In genomic region chr1:228334226-228334935, GRCh38 we compare ENCODE assay signal across 26 cellular contexts.
DNase-seq lines count a peak whose midpoint lies in the region; ATAC-seq, FAIRE-seq and TF ChIP-seq lines count a peak whose summit lies in the region.
"Had no signal": no experiment of that assay in that cellular context is flagged by ENCODE, and none has a peak within 500 bp of the region (broad histone marks: within the 10 kb centered on the region; RNA-seq: fewer than 3 reads in every experiment).

No MANE protein-coding gene starts in this region.

- H3K27me3 ChIP-seq in right lobe of liver (no peaks in the 10 kb centered on the region), HepG2 (ENCODE audit: control insufficient read depth in 1 of 2, insufficient read depth in 2 of 2, low read length in 2 of 2) (peaks cover 6 to 7% of the 10 kb centered on the region in 2 experiments; a peak in 3 of 5 replicates), neural progenitor cell (no peaks in the 10 kb centered on the region)
- H3K27me3 ChIP-seq: gastroesophageal sphincter, neutrophil, spleen had no signal

- H3K79me2 ChIP-seq in HepG2 (ENCODE audit: insufficient read depth, low read length) (no peaks in the 10 kb centered on the region), neural progenitor cell (ENCODE audit: low read depth) (no peaks in the 10 kb centered on the region)

- in situ Hi-C loops in HepG2 (cut with HindIII; ENCODE audit: extremely low pct_ligation_motif_present, low pct_unique_long_range_greater_than_20kb) = no loop called here

- no peak overlapping the region for H3K27ac ChIP-seq in right lobe of liver
- H3K27ac ChIP-seq in HepG2 (ENCODE audit: extremely low read length, insufficient read depth, low read length) = no peak overlapping the region
- H3K27ac ChIP-seq in neural progenitor cell = no peak overlapping the region
- H3K27ac ChIP-seq: gastroesophageal sphincter, neutrophil, SK-N-MC, spleen had no signal

- TF ChIP-seq RAD21 in HepG2 (CRISPR knock-in tag; IDR thresholded peaks at IDR 0.05) = no peak

- peaks cover 2% of the 10 kb centered on the region for H3K27me3 Mint-ChIP-seq in neural progenitor cell (ENCODE audit: insufficient read depth, low read depth)
- H3K27me3 Mint-ChIP-seq: activated CD4-positive, alpha-beta T cell treated with anti-CD3 and anti-CD28 coated beads, Interleukin-2, amount 10 ng/mL, durations not matched to agents 24 days and 14 days; CD4-positive, alpha-beta T cell had no signal

- no peak for ATAC-seq in right lobe of liver
- no peak; the same call in 2 of the 3 replicates for ATAC-seq in HepG2
- ATAC-seq in left ventricle myocardium superior = no peak
- ATAC-seq in HG02852 (IDR thresholded peaks at IDR 0.05; ENCODE audit: unreplicated experiment) = no peak
- ATAC-seq in GM21390 (IDR thresholded peaks at IDR 0.05; ENCODE audit: unreplicated experiment) = no peak
- ATAC-seq: gastroesophageal sphincter; stimulated activated effector memory CD8-positive, alpha-beta T cell treated with anti-CD3 and anti-CD28 coated beads, Interleukin-12 subunit alpha, Interleukin-12 subunit beta, amount 100 ng/mL, for 72 hours had no signal

- H3K9me3 ChIP-seq in right lobe of liver (no peaks in the 10 kb centered on the region), HepG2 (ENCODE audit: low read length) (no peaks in the 10 kb centered on the region), neural progenitor cell (ENCODE audit: low read depth) (no peaks in the 10 kb centered on the region)
- H3K9me3 ChIP-seq: gastroesophageal sphincter, neutrophil, spleen had no signal

- H4K20me1 ChIP-seq in HepG2 (ENCODE audit: insufficient read depth, low read length) (no peaks in the 10 kb centered on the region), neural progenitor cell (ENCODE audit: low read depth) (no peaks in the 10 kb centered on the region)

- TF ChIP-seq CTCF in right lobe of liver (IDR thresholded peaks at IDR 0.05) (no peak), HepG2 (CRISPR knock-in tag; IDR thresholded peaks at IDR 0.05) (no peak), neural progenitor cell (IDR thresholded peaks at IDR 0.05) (no peak)

- no peak overlapping the region for H3K4me3 ChIP-seq in right lobe of liver
- H3K4me3 ChIP-seq in HepG2 (replicated peaks in 1 of 3; ENCODE audit: insufficient read depth in 1 of 3, low read depth in 2 of 3, low read length in 3 of 3) = no peak overlapping the region
- no peak overlapping the region for H3K4me3 ChIP-seq in neural progenitor cell
- H3K4me3 ChIP-seq: gastroesophageal sphincter, SK-N-MC, spleen had no signal

- H3F3A ChIP-seq in neural progenitor cell (ENCODE audit: low read depth) = no peaks in the 10 kb centered on the region

- H3K36me3 ChIP-seq in right lobe of liver (no peaks in the 10 kb centered on the region), HepG2 (replicated peaks in 1 of 2; ENCODE audit: control insufficient read depth in 1 of 2, insufficient read depth in 2 of 2, low read length in 2 of 2) (no peaks in the 10 kb centered on the region), neural progenitor cell (no peaks in the 10 kb centered on the region)
- H3K36me3 ChIP-seq: neutrophil had no signal

- H2AFZ ChIP-seq in HepG2 (ENCODE audit: low read length) (no peak overlapping the region), neural progenitor cell (replicated peaks) (no peak overlapping the region)

- intact Hi-C loops in right lobe of liver (cut with DNase I) = no loop called here
- intact Hi-C loops in HepG2 (cut with micrococcal nuclease; ENCODE audit: unreplicated experiment) = no loop called here
- intact Hi-C loops in left ventricle myocardium superior (cut with micrococcal nuclease) = no loop called here
- intact Hi-C loops in posterior vena cava (cut with DNase I) = no loop called here

- DNase-seq in right lobe of liver (peak in 2 of 3 donors; percentile 36 to 50), HepG2 (ENCODE audit: low spot score) (no peak), left ventricle myocardium superior (peak; percentile 23), posterior vena cava (ENCODE audit: low spot score) (peak; percentile 70), neural progenitor cell (ENCODE audit: low spot score) (no peak)
- DNase-seq: activated CD4-positive, alpha-beta T cell treated with anti-CD3 and anti-CD28 coated beads, Interleukin-2, amount 10 ng/mL, durations not matched to agents 24 days and 14 days; activated gamma-delta T cell treated with Interleukin-2 at 50 U/mL for 16 hours; amniotic stem cell; cortex of kidney; DMS 273 treated with DMSO at 0.1 percent for 48 hours; mammary epithelial cell; NCI-H1105 treated with DMSO at 0.1 percent for 48 hours; NCI-H2029 treated with DMSO at 0.1 percent for 48 hours; NCI-H226; NCI-H748 treated with DMSO at 0.1 percent for 48 hours; stimulated activated CD4-positive, alpha-beta T cell treated with anti-CD3 and anti-CD28 coated beads, Interleukin-2, amount 100 ng/mL, for 48 hours had no signal

- H3K4me2 ChIP-seq in HepG2 (ENCODE audit: low read depth, low read length) (no peak overlapping the region), neural progenitor cell (no peak overlapping the region)

- no peak for FAIRE-seq in HepG2 (lab: Jason Lieb, UNC)
- FAIRE-seq: islet of Langerhans had no signal

- H3K9me3 Mint-ChIP-seq in neural progenitor cell = no peaks in the 10 kb centered on the region
- H3K9me3 Mint-ChIP-seq: activated CD4-positive, alpha-beta T cell treated with anti-CD3 and anti-CD28 coated beads, Interleukin-2, amount 10 ng/mL, durations not matched to agents 24 days and 14 days; CD4-positive, alpha-beta T cell; stimulated activated effector memory CD8-positive, alpha-beta T cell treated with anti-CD3 and anti-CD28 coated beads, Interleukin-12 subunit alpha, Interleukin-12 subunit beta, amount 100 ng/mL, for 72 hours; T-helper 1 cell treated with Interleukin-12 subunit alpha and Interleukin-12 subunit beta and Interleukin-4 antibody, amounts not matched to agents 30 μg/mL and 1 μg/mL, for 36 hours had no signal

- H3K4me1 Mint-ChIP-seq in neural progenitor cell = peaks cover 5% of the 10 kb centered on the region
- H3K4me1 Mint-ChIP-seq: stimulated activated effector memory CD8-positive, alpha-beta T cell treated with anti-CD3 and anti-CD28 coated beads, Interleukin-12 subunit alpha, Interleukin-12 subunit beta, amount 100 ng/mL, for 72 hours had no signal

- TF ChIP-seq EP300 in HepG2 (IDR thresholded peaks at IDR 0.05; ENCODE audit: low read depth in 2 of 2, low read length in 2 of 2) = no peak
- no peak for TF ChIP-seq EP300 in HepG2 (CRISPR knock-in tag; IDR thresholded peaks at IDR 0.05; ENCODE audit: borderline replicate concordance)

- TF ChIP-seq POLR2A in right lobe of liver (IDR thresholded peaks at IDR 0.05) (no peak), HepG2 (IDR thresholded peaks at IDR 0.05; ENCODE audit: insufficient read depth in 1 of 2, low read depth in 2 of 2, low read length in 2 of 2) (no peak)

- peaks cover under 1% of the 10 kb centered on the region for H3K36me3 Mint-ChIP-seq in neural progenitor cell
- H3K36me3 Mint-ChIP-seq: stimulated activated effector memory CD8-positive, alpha-beta T cell treated with anti-CD3 and anti-CD28 coated beads, Interleukin-12 subunit alpha, Interleukin-12 subunit beta, amount 100 ng/mL, for 72 hours had no signal

- no peak overlapping the region for H3K27ac Mint-ChIP-seq in neural progenitor cell
- H3K27ac Mint-ChIP-seq: activated CD4-positive, alpha-beta T cell treated with anti-CD3 and anti-CD28 coated beads, Interleukin-2, amount 10 ng/mL, durations not matched to agents 24 days and 14 days; CD4-positive, alpha-beta T cell; stimulated activated effector memory CD8-positive, alpha-beta T cell treated with anti-CD3 and anti-CD28 coated beads, Interleukin-12 subunit alpha, Interleukin-12 subunit beta, amount 100 ng/mL, for 72 hours; T-helper 1 cell treated with Interleukin-12 subunit alpha and Interleukin-12 subunit beta and Interleukin-4 antibody, amounts not matched to agents 30 μg/mL and 1 μg/mL, for 36 hours had no signal

- H3K4me1 ChIP-seq in right lobe of liver (no peaks in the 10 kb centered on the region), HepG2 (ENCODE audit: insufficient read depth, low read length) (no peaks in the 10 kb centered on the region), neural progenitor cell (no peaks in the 10 kb centered on the region)
- H3K4me1 ChIP-seq: gastroesophageal sphincter, spleen had no signal

- no TSS peak for BruUV-seq in HepG2 (replicated peaks; lab: Mats Ljungman, UMichigan)

- H3K9ac ChIP-seq in HepG2 (ENCODE audit: insufficient read depth, low read depth, low read length) (no peak overlapping the region), neural progenitor cell (no peak overlapping the region)

- 94% methylated on average over 6 of the region's 22 CpGs for WGBS in right lobe of liver (ENCODE audit: insufficient coverage, low coverage, low lambda C conversion rate, missing lambda C conversion rate)
- 23% methylated on average over 8 of the region's 22 CpGs for WGBS in HepG2 (ENCODE audit: low lambda C conversion rate)

- CTCF ChIA-PET in HepG2 (lab: Yijun Ruan, JAX; ENCODE audit: low intra/inter-chr PET ratio, low total read pairs) = no interaction called here

- H3K4me3 Mint-ChIP-seq in neural progenitor cell = no peak overlapping the region
- H3K4me3 Mint-ChIP-seq: activated CD4-positive, alpha-beta T cell treated with anti-CD3 and anti-CD28 coated beads, Interleukin-2, amount 10 ng/mL, durations not matched to agents 24 days and 14 days; CD4-positive, alpha-beta T cell; stimulated activated effector memory CD8-positive, alpha-beta T cell treated with anti-CD3 and anti-CD28 coated beads, Interleukin-12 subunit alpha, Interleukin-12 subunit beta, amount 100 ng/mL, for 72 hours; T-helper 1 cell treated with Interleukin-12 subunit alpha and Interleukin-12 subunit beta and Interleukin-4 antibody, amounts not matched to agents 30 μg/mL and 1 μg/mL, for 36 hours had no signal

- POLR2A ChIA-PET in HepG2 (lab: Yijun Ruan, JAX) = no interaction called here

TF ChIP-seq in HepG2, 621 proteins besides CTCF, POLR2A, EP300 and RAD21 (continues in another document):
- TF ChIP-seq ZNF34 (CRISPR knock-in tag; IDR thresholded peaks at IDR 0.05; ENCODE audit: borderline replicate concordance) (no peak), ARNT2 (CRISPR knock-in tag; IDR thresholded peaks at IDR 0.05; ENCODE audit: low read depth) (no peak), NPAS2 (CRISPR knock-in tag; IDR thresholded peaks at IDR 0.05; ENCODE audit: borderline replicate concordance) (no peak)

Comparison
In these comparisons a context has a peak if more than half of its experiments do, and no peak if none do; other contexts are left out.
1. DNase-seq: peak in right lobe of liver (2 of 3), left ventricle myocardium superior (single experiment) and posterior vena cava (single experiment); none in HepG2 (single experiment) and neural progenitor cell (single experiment).